ENCODE assay signal across 8 cellular contexts in genomic region chr17:82022310-82022980, GRCh38. TPM values are rescaled to one million over a fixed set of nuclear protein-coding genes. Genes with fewer than 3 reads are reported as not detected.
A peak's percentile ranks its signal among the peaks of the same experiment; 100 is the strongest.
DNase-seq lines count a peak whose midpoint lies in the region; FAIRE-seq and TF ChIP-seq lines count a peak whose summit lies in the region.

Gene CENPX (minus strand): TSS chr17:82022878. CDS start chr17:82022861, 17 bp downstream.

- H3K4me1 Mint-ChIP-seq in astrocyte (ENCODE audit: low read depth, unreplicated experiment): no peaks in the 10 kb centered on the region

- H3K27me3 Mint-ChIP-seq in astrocyte (ENCODE audit: low read depth, unreplicated experiment): peaks cover 3% of the 10 kb centered on the region

- H3K27ac ChIP-seq in HL-60 (replicated peaks): peak within 1 kb of the TSS; percentile 88
- peak within 1 kb of the TSS; percentile 19 for H3K27ac ChIP-seq in astrocyte (ENCODE audit: low read depth, low read length)
- H3K27ac ChIP-seq in substantia nigra (ENCODE audit: low read depth, low read length, poor library complexity, severe bottlenecking): peak within 1 kb of the TSS; percentile 53

- H3K4me3 Mint-ChIP-seq in astrocyte (ENCODE audit: unreplicated experiment): peak within 1 kb of the TSS; percentile 86

- H3K27ac Mint-ChIP-seq in astrocyte (ENCODE audit: unreplicated experiment): no peak within 1 kb of the TSS

- H3K36me3 ChIP-seq in ES-I3 (ENCODE audit: insufficient read depth, low read length) (no peaks in the 10 kb centered on the region), astrocyte (ENCODE audit: insufficient read depth, low read length) (no peaks in the 10 kb centered on the region), kidney epithelial cell (ENCODE audit: control insufficient read depth, insufficient read depth, low read length) (peaks cover 4% of the 10 kb centered on the region)

- no peaks in the 10 kb centered on the region; the same call in 1 of the 2 replicates for H3K4me1 ChIP-seq in ES-I3 (ENCODE audit: insufficient read depth, low read length)
- peaks cover 23% of the 10 kb centered on the region for H3K4me1 ChIP-seq in astrocyte (ENCODE audit: insufficient read depth, low read length)

- no peaks in the 10 kb centered on the region for H3K36me3 Mint-ChIP-seq in astrocyte (ENCODE audit: low read depth, unreplicated experiment)

- FAIRE-seq in astrocyte (lab: Jason Lieb, UNC) (no peak), HTR-8/SVneo (lab: Jason Lieb, UNC) (no peak)

- DNase-seq in HL-60 (ENCODE audit: low read depth in 1 of 2, low spot score in 1 of 2): no peak
- DNase-seq in astrocyte (ENCODE audit: low read depth): no peak
- DNase-seq in kidney epithelial cell (ENCODE audit: low read depth): no peak
- no peak for DNase-seq in substantia nigra (lab: John Stamatoyannopoulos, UW)
- no peak for DNase-seq in HTR-8/SVneo (ENCODE audit: insufficient read length, low spot score)
- no peak for DNase-seq in NCI-H748 treated with DMSO at 0.1 percent for 48 hours (lab: John Stamatoyannopoulos, UW)
- no peak for DNase-seq in stimulated activated naive CD4-positive, alpha-beta T cell treated with Interleukin-2 at 50 U/mL for 16 hours (lab: John Stamatoyannopoulos, UW)

- no peaks in the 10 kb centered on the region for H3K9me3 Mint-ChIP-seq in astrocyte (ENCODE audit: unreplicated experiment)

- H3K4me3 ChIP-seq in HL-60 (replicated peaks; ENCODE audit: insufficient read depth, low read length): peak within 1 kb of the TSS; percentile 85
- H3K4me3 ChIP-seq in astrocyte (ENCODE audit: insufficient read depth, low read depth, low read length): peak within 1 kb of the TSS; percentile 81
- peak within 1 kb of the TSS; percentile 73 for H3K4me3 ChIP-seq in kidney epithelial cell (ENCODE audit: low read depth, low read length)

- H2AFZ ChIP-seq in astrocyte (ENCODE audit: low read depth, low read length): peak within 1 kb of the TSS; percentile 84

- no peaks in the 10 kb centered on the region for H3K9me3 ChIP-seq in ES-I3 (ENCODE audit: control insufficient read depth, insufficient read depth, low read length)
- H3K9me3 ChIP-seq in astrocyte (ENCODE audit: insufficient read depth, low read depth, low read length): no peaks in the 10 kb centered on the region

- H3K9ac ChIP-seq in ES-I3 (ENCODE audit: low read depth, low read length): peak within 1 kb of the TSS; percentile 92
- peak within 1 kb of the TSS; percentile 87 for H3K9ac ChIP-seq in astrocyte (ENCODE audit: low read length)

- peak within 1 kb of the TSS; percentile 99 for H3K4me2 ChIP-seq in astrocyte (ENCODE audit: low read length)

- H3K79me2 ChIP-seq in astrocyte (ENCODE audit: insufficient read depth, low read length): peaks cover 15% of the 10 kb centered on the region

- TF ChIP-seq CTCF in HL-60 (IDR thresholded peaks at IDR 0.05; ENCODE audit: insufficient read depth, low read length) (no peak), astrocyte (IDR thresholded peaks at IDR 0.05; ENCODE audit: insufficient read depth, low read depth, low read length) (no peak), kidney epithelial cell (IDR thresholded peaks at IDR 0.05; ENCODE audit: insufficient read depth, low read length, poor library complexity, severe bottlenecking) (no peak)

- H4K20me1 ChIP-seq in astrocyte (ENCODE audit: insufficient read depth, low read length): peaks cover 27% of the 10 kb centered on the region

- no peaks in the 10 kb centered on the region for H3K27me3 ChIP-seq in HL-60 (ENCODE audit: insufficient read depth, poor library complexity, severe bottlenecking)
- H3K27me3 ChIP-seq in astrocyte (ENCODE audit: insufficient read depth, low read length): no peaks in the 10 kb centered on the region
- no peaks in the 10 kb centered on the region for H3K27me3 ChIP-seq in kidney epithelial cell (ENCODE audit: control insufficient read depth, insufficient read depth, low read length)

RNA-seq across cellular contexts. Expression of gene CENPX, which starts in this region (rescaled TPM):
- total RNA-seq in astrocyte: 26.3 and 26.7 TPM in 2 replicates
- total RNA-seq in kidney epithelial cell: 61.3 and 62.3 TPM in 2 replicates

Comparison
In these comparisons a context has a peak if more than half of its experiments do, and no peak if none do; other contexts are left out.
1. H3K27ac ChIP-seq: peak in every context shown above with its lines; median percentile 88 in HL-60; 53 in substantia nigra; 19 in astrocyte.